8 cellular contexts compared by ENCODE assay signal in genomic region chr5:162068412-162068811, GRCh38. TPM values are rescaled to one million over a fixed set of nuclear protein-coding genes. Genes with fewer than 3 reads are reported as not detected.
DNase-seq lines count a peak whose midpoint lies in the region; ATAC-seq, FAIRE-seq and TF ChIP-seq lines count a peak whose summit lies in the region.

No MANE protein-coding gene starts in this region.

- POLR2A ChIA-PET in A549 (lab: Yijun Ruan, JAX), result no interaction called here

- TF ChIP-seq CTCF in A549 (IDR thresholded peaks at IDR 0.05), result no peak
- TF ChIP-seq CTCF in esophagus squamous epithelium (IDR thresholded peaks at IDR 0.05), result no peak

- no peaks in the 10 kb centered on the region for H3F3A ChIP-seq in GM23248 (ENCODE audit: insufficient read depth)

- no peak for ATAC-seq in A549
- ATAC-seq in stimulated activated naive B cell treated with anti-CD40 and anti-IgM and Interleukin-4, amounts not matched to agents 10 μg/mL and 1 μg/mL and 100 μg/mL, for 72 hours (replicated peaks), result no peak

- no peak for TF ChIP-seq EP300 in A549 (IDR thresholded peaks at IDR 0.05)

- intact Hi-C loops in esophagus squamous epithelium (cut with DNase I), result no loop called here

- H3K79me2 ChIP-seq in GM23248 (ENCODE audit: insufficient read depth), result no peaks in the 10 kb centered on the region

- H3K9me2 ChIP-seq in GM23248 (ENCODE audit: insufficient read depth), result no peaks in the 10 kb centered on the region

- CTCF ChIA-PET in A549 (lab: Yijun Ruan, JAX), result no interaction called here

- no peak overlapping the region for H3K27ac ChIP-seq in A549
- H3K27ac ChIP-seq in GM23248, result no peak overlapping the region
- H3K27ac ChIP-seq in esophagus squamous epithelium, result no peak overlapping the region

- H3K36me3 ChIP-seq in GM23248 (ENCODE audit: low read depth) (no peaks in the 10 kb centered on the region), esophagus squamous epithelium (no peaks in the 10 kb centered on the region)

- no peaks in the 10 kb centered on the region for H4K20me1 ChIP-seq in GM23248 (ENCODE audit: insufficient read depth)

- no peaks in the 10 kb centered on the region for H3K4me1 Mint-ChIP-seq in stimulated activated naive B cell treated with anti-CD40 and anti-IgM and Interleukin-4, amounts not matched to agents 10 μg/mL and 1 μg/mL and 100 μg/mL, for 72 hours

- H3K4me3 ChIP-seq in A549 (no peak overlapping the region), GM23248 (no peak overlapping the region), esophagus squamous epithelium (no peak overlapping the region)

- no peaks in the 10 kb centered on the region for H3K36me3 Mint-ChIP-seq in stimulated activated naive B cell treated with anti-CD40 and anti-IgM and Interleukin-4, amounts not matched to agents 10 μg/mL and 1 μg/mL and 100 μg/mL, for 72 hours

- H3K27me3 Mint-ChIP-seq in stimulated activated naive B cell treated with anti-CD40 and anti-IgM and Interleukin-4, amounts not matched to agents 10 μg/mL and 1 μg/mL and 100 μg/mL, for 72 hours, result peaks cover 5 to 6% of the 10 kb centered on the region in 2 donors

- H2AFZ ChIP-seq in GM23248, result no peak overlapping the region

- H3K27me3 ChIP-seq in GM23248 (replicated peaks; ENCODE audit: insufficient read depth), result no peaks in the 10 kb centered on the region
- H3K27me3 ChIP-seq in esophagus squamous epithelium, result peaks cover 0 to 8% (median 0%) of the 10 kb centered on the region in 4 donors

- no peaks in the 10 kb centered on the region for H3K4me1 ChIP-seq in A549
- H3K4me1 ChIP-seq in GM23248 (ENCODE audit: insufficient read depth), result no peaks in the 10 kb centered on the region
- H3K4me1 ChIP-seq in esophagus squamous epithelium, result no peaks in the 10 kb centered on the region

- H3K9me3 ChIP-seq in A549 (no peaks in the 10 kb centered on the region), GM23248 (ENCODE audit: low read depth) (no peaks in the 10 kb centered on the region), esophagus squamous epithelium (no peaks in the 10 kb centered on the region)

- 16% methylated on average over 8 of the region's 12 CpGs for WGBS in A549 (ENCODE audit: missing lambda C conversion rate)
- WGBS in GM23248 (ENCODE audit: low coverage in 1 of 2, low lambda C conversion rate in 2 of 2, missing lambda C conversion rate in 2 of 2), 2 experiments, result 1 to 4% methylated on average over 7 to 12 of the region's 12 CpGs
- 17 to 23% methylated on average over 9 to 12 of the region's 12 CpGs for WGBS in esophagus squamous epithelium, 2 donors

- H3K4me2 ChIP-seq in A549 (no peak overlapping the region), GM23248 (ENCODE audit: unreplicated experiment) (no peak overlapping the region)

- in situ Hi-C loops in GM23248 (cut with MboI), result no loop called here

- no peak overlapping the region for H3K9ac ChIP-seq in GM23248

- peaks cover 0 to 2% of the 10 kb centered on the region in 2 donors for H3K9me3 Mint-ChIP-seq in stimulated activated naive B cell treated with anti-CD40 and anti-IgM and Interleukin-4, amounts not matched to agents 10 μg/mL and 1 μg/mL and 100 μg/mL, for 72 hours

- no peak for FAIRE-seq in A549 (lab: Jason Lieb, UNC)

- no peak overlapping the region for H3K4me3 Mint-ChIP-seq in stimulated activated naive B cell treated with anti-CD40 and anti-IgM and Interleukin-4, amounts not matched to agents 10 μg/mL and 1 μg/mL and 100 μg/mL, for 72 hours

- H3K27ac Mint-ChIP-seq in stimulated activated naive B cell treated with anti-CD40 and anti-IgM and Interleukin-4, amounts not matched to agents 10 μg/mL and 1 μg/mL and 100 μg/mL, for 72 hours, result no peak overlapping the region

- TF ChIP-seq POLR2A in A549 (IDR thresholded peaks at IDR 0.05; ENCODE audit: low read length), result no peak
- TF ChIP-seq POLR2A in esophagus squamous epithelium (IDR thresholded peaks at IDR 0.05), result no peak

- DNase-seq in A549 (ENCODE audit: low read depth in 1 of 2, low spot score in 1 of 2) (peak in 1 of 2 experiments; percentile 14), GM23248 (peak; percentile 12), RPMI8226 (peak; percentile 70), iPS DF 4.7 (ENCODE audit: extremely low read depth, low spot score) (peak; percentile 94), NCI-H2081 treated with DMSO at 0.1 percent for 48 hours (lab: John Stamatoyannopoulos, UW) (no peak), esophagus squamous epithelium (lab: John Stamatoyannopoulos, UW) (no peak), NCI-H524 treated with DMSO at 0.1 percent for 48 hours (lab: John Stamatoyannopoulos, UW) (no peak)
- DNase-seq in stimulated activated naive B cell treated with anti-CD40 and anti-IgM and Interleukin-4, amounts not matched to agents 10 μg/mL and 1 μg/mL and 100 μg/mL, for 72 hours, result no peak

- no peak for TF ChIP-seq RAD21 in A549 (conservative IDR thresholded peaks at IDR 0.05 in 1 of 2, IDR thresholded peaks at IDR 0.05 in 1 of 2)

TF ChIP-seq in A549, 52 proteins besides CTCF, POLR2A, EP300 and RAD21:
- TF ChIP-seq REST (IDR thresholded peaks at IDR 0.05) (peak; percentile 77; the same call in 1 of the 2 replicates), CBX2 (IDR thresholded peaks at IDR 0.05; ENCODE audit: borderline replicate concordance, low read depth) (no peak)

RNA-seq across cellular contexts. Expression of gene GABRG2, which starts 0.8 kb away (rescaled TPM):
- not detected in 2 replicates for polyA plus RNA-seq in A549 (2011; rRNA removed)
- polyA plus RNA-seq in A549 (2012; cell fraction: cytosol; rRNA removed), result not detected in 2 replicates
- not detected in 2 replicates for polyA plus RNA-seq in A549 (2012; cell fraction: nucleus; rRNA removed)
- not detected in 3 replicates for polyA plus RNA-seq in A549 (2017; fragmentation: RNase III; extraction: RNeasy Plus Mini Kit Qiagen cat#74134 plus additional on column Dnase treatment)
- polyA minus RNA-seq in A549 (2011; rRNA and poly(A)+ RNA removed), result not detected in 2 replicates
- not detected in 2 replicates for total RNA-seq in GM23248 (2014; rRNA removed; shearing (Covaris generic))
- not detected in 2 replicates for polyA plus RNA-seq in GM23248 (2016; fragmentation: Nextera tagmentation; extraction: Ambion mirVana)
- not detected for total RNA-seq in esophagus squamous epithelium

Comparison
In these comparisons a context has a peak if more than half of its experiments do, and no peak if none do; other contexts are left out.
1. DNase-seq: peak in GM23248 (single experiment), RPMI8226 (single experiment) and iPS DF 4.7 (single experiment); none in NCI-H2081 treated with DMSO at 0.1 percent for 48 hours (single experiment), esophagus squamous epithelium (single experiment), stimulated activated naive B cell treated with anti-CD40 and anti-IgM and Interleukin-4, amounts not matched to agents 10 μg/mL and 1 μg/mL and 100 μg/mL, for 72 hours (single experiment) and NCI-H524 treated with DMSO at 0.1 percent for 48 hours (single experiment).